ENCODE assay signal across 19 cellular contexts in genomic region chr14:72739446-72740405, GRCh38.
A peak's percentile ranks its signal among the peaks of the same experiment; 100 is the strongest.
DNase-seq lines count a peak whose midpoint lies in the region; ATAC-seq and TF ChIP-seq lines count a peak whose summit lies in the region.
"Had no signal": no experiment of that assay in that cellular context is flagged by ENCODE, and none has a peak within 500 bp of the region (broad histone marks: within the 10 kb centered on the region; RNA-seq: fewer than 3 reads in every experiment).

No MANE protein-coding gene starts in this region.

- no peak for TF ChIP-seq POLR2A in vagina (IDR thresholded peaks at IDR 0.05)

- H3K27ac ChIP-seq in right atrium auricular region (no peak overlapping the region), heart right ventricle (no peak overlapping the region), vagina (no peak overlapping the region)
- H3K27ac ChIP-seq: SJSA1 had no signal

- H3K36me3 Mint-ChIP-seq in activated CD8-positive, alpha-beta memory T cell treated with anti-CD3 and anti-CD28 coated beads, Interleukin-2, amount 10 ng/mL, durations not matched to agents 7 days and 5 days, result no peaks in the 10 kb centered on the region
- H3K36me3 Mint-ChIP-seq: CD4-positive, alpha-beta memory T cell had no signal

- H3K27me3 ChIP-seq in right atrium auricular region, result no peaks in the 10 kb centered on the region
- H3K27me3 ChIP-seq in heart right ventricle, result no peaks in the 10 kb centered on the region
- H3K27me3 ChIP-seq in vagina, result no peaks in the 10 kb centered on the region
- H3K27me3 ChIP-seq: BE2C, MG63, SJSA1 had no signal

- DNase-seq in right atrium auricular region (ENCODE audit: low spot score), result peak; percentile 16
- DNase-seq in heart right ventricle, result no peak
- peak; percentile 14 for DNase-seq in activated CD8-positive, alpha-beta memory T cell treated with anti-CD3 and anti-CD28 coated beads, Interleukin-2, amount 10 ng/mL, durations not matched to agents 7 days and 5 days
- peak; percentile 37 for DNase-seq in left lobe of liver (ENCODE audit: low spot score)
- DNase-seq in vagina (ENCODE audit: extremely low spot score in 2 of 2), result peak; percentile 47 to 67
- no peak for DNase-seq in NCI-H1436 treated with DMSO at 0.1 percent for 48 hours (lab: John Stamatoyannopoulos, UW)
- DNase-seq in NCI-H2227 treated with DMSO at 0.1 percent for 48 hours (lab: John Stamatoyannopoulos, UW), result no peak
- DNase-seq: BE2C; CD4-positive, alpha-beta memory T cell; H7; MG63; NCI-H1092 treated with DMSO at 0.1 percent for 48 hours; NCI-H1930; NCI-H69; NK-92 treated with Interleukin-12 subunit alpha and Interleukin-12 subunit beta, amount 100 ng/mL, for 24 hours; OCI-M1; RPMI8226 had no signal

- H3K9me3 ChIP-seq in right atrium auricular region (no peaks in the 10 kb centered on the region), heart right ventricle (no peaks in the 10 kb centered on the region), vagina (no peaks in the 10 kb centered on the region)
- H3K9me3 ChIP-seq: BE2C, MG63, SJSA1 had no signal

- 77 to 79% methylated on average over 14 of the region's 14 CpGs for WGBS in heart right ventricle, 2 donors

- no peaks in the 10 kb centered on the region for H3K9me3 Mint-ChIP-seq in activated CD8-positive, alpha-beta memory T cell treated with anti-CD3 and anti-CD28 coated beads, Interleukin-2, amount 10 ng/mL, durations not matched to agents 7 days and 5 days (ENCODE audit: low read depth)
- H3K9me3 Mint-ChIP-seq: CD4-positive, alpha-beta memory T cell had no signal

- TF ChIP-seq CTCF in right atrium auricular region (IDR thresholded peaks at IDR 0.05) (no peak), heart right ventricle (IDR thresholded peaks at IDR 0.05) (no peak), vagina (IDR thresholded peaks at IDR 0.05) (no peak)

- peaks cover 0 to 37% of the 10 kb centered on the region in 2 donors for H3K4me1 ChIP-seq in right atrium auricular region
- H3K4me1 ChIP-seq in heart right ventricle, result peaks cover 0 to 60% (median 12%) of the 10 kb centered on the region in 9 donors
- no peaks in the 10 kb centered on the region for H3K4me1 ChIP-seq in vagina

- no peak for ATAC-seq in heart right ventricle
- no peak for ATAC-seq in activated CD8-positive, alpha-beta memory T cell treated with anti-CD3 and anti-CD28 coated beads, Interleukin-2, amount 10 ng/mL, durations not matched to agents 7 days and 5 days
- no peak for ATAC-seq in left lobe of liver
- ATAC-seq: HepG2 had no signal

- H3K27ac Mint-ChIP-seq in activated CD8-positive, alpha-beta memory T cell treated with anti-CD3 and anti-CD28 coated beads, Interleukin-2, amount 10 ng/mL, durations not matched to agents 7 days and 5 days, result no peak overlapping the region

- H3K36me3 ChIP-seq in right atrium auricular region (no peaks in the 10 kb centered on the region), heart right ventricle (no peaks in the 10 kb centered on the region), vagina (no peaks in the 10 kb centered on the region)
- H3K36me3 ChIP-seq: BE2C, MG63, SJSA1 had no signal

- H3K4me3 ChIP-seq in right atrium auricular region (no peak overlapping the region), heart right ventricle (no peak overlapping the region), vagina (no peak overlapping the region)
- H3K4me3 ChIP-seq: MG63, SJSA1 had no signal

- CTCF ChIA-PET in activated CD8-positive, alpha-beta memory T cell treated with anti-CD3 and anti-CD28 coated beads, Interleukin-2, amount 10 ng/mL, durations not matched to agents 7 days and 5 days (lab: Charles Lee), result interaction anchor here (1.2 to 3.6 kb wide), 2 partner anchors 19 to 225 kb away, joined by 3 to 11 read pairs; no protein-coding TSS in a partner anchor

- no peaks in the 10 kb centered on the region for H3K4me1 Mint-ChIP-seq in activated CD8-positive, alpha-beta memory T cell treated with anti-CD3 and anti-CD28 coated beads, Interleukin-2, amount 10 ng/mL, durations not matched to agents 7 days and 5 days
- H3K4me1 Mint-ChIP-seq: CD4-positive, alpha-beta memory T cell had no signal

- peaks cover 6% of the 10 kb centered on the region for H3K27me3 Mint-ChIP-seq in activated CD8-positive, alpha-beta memory T cell treated with anti-CD3 and anti-CD28 coated beads, Interleukin-2, amount 10 ng/mL, durations not matched to agents 7 days and 5 days
- H3K27me3 Mint-ChIP-seq: CD4-positive, alpha-beta memory T cell had no signal

- intact Hi-C loops in heart right ventricle (cut with DNase I), result loop anchor here in 5 of 10 donors (5.0 to 10.0 kb wide), 3 partner anchors 153 to 225 kb away; partner anchors contain the start of gene DPF3 (in 2 of the 5)
- intact Hi-C loops in vagina (cut with DNase I), result no loop called here

- no peak overlapping the region for H3K4me3 Mint-ChIP-seq in activated CD8-positive, alpha-beta memory T cell treated with anti-CD3 and anti-CD28 coated beads, Interleukin-2, amount 10 ng/mL, durations not matched to agents 7 days and 5 days
- H3K4me3 Mint-ChIP-seq: CD4-positive, alpha-beta memory T cell had no signal

Comparison
In these comparisons a context has a peak if more than half of its experiments do, and no peak if none do; other contexts are left out.
1. DNase-seq: peak in right atrium auricular region (single experiment), activated CD8-positive, alpha-beta memory T cell treated with anti-CD3 and anti-CD28 coated beads, Interleukin-2, amount 10 ng/mL, durations not matched to agents 7 days and 5 days (single experiment), left lobe of liver (single experiment) and vagina (2 of 2); none in heart right ventricle (0 of 2), NCI-H1436 treated with DMSO at 0.1 percent for 48 hours (single experiment) and NCI-H2227 treated with DMSO at 0.1 percent for 48 hours (single experiment).